In genomic region chr3:161137260-161137659, GRCh38 we compare ENCODE assay signal across 29 cellular contexts.
"Had no signal": no experiment of that assay in that cellular context is flagged by ENCODE, and none has a peak within 500 bp of the region (broad histone marks: within the 10 kb centered on the region; RNA-seq: fewer than 3 reads in every experiment).

No MANE protein-coding gene starts in this region.

- H2AFZ ChIP-seq: hepatocyte had no signal

- H3K36me3 ChIP-seq: heart right ventricle, left ventricle myocardium inferior, pancreas, prostate gland, suprapubic skin, thoracic aorta, tibial artery, upper lobe of right lung had no signal

- H3K9me3 Mint-ChIP-seq: mesothelial cell of epicardium; natural killer cell treated with Interleukin-12 subunit alpha and Interleukin-12 subunit beta and Interleukin-15 and Interleukin-18, amount 100 ng/mL, for 72 hours; stimulated activated naive CD8-positive, alpha-beta T cell treated with anti-CD3 and anti-CD28 coated beads, Interleukin-15, Interleukin-2, amounts not matched to agents 100 ng/mL and 50 ng/mL, for 24 hours had no signal

- H3K27me3 ChIP-seq: heart right ventricle, hepatocyte, pancreas, suprapubic skin, tibial artery, upper lobe of right lung had no signal

- DNase-seq: heart right ventricle; islet precursor cell; left ventricle myocardium inferior; mesendoderm; naive thymus-derived CD4-positive, alpha-beta T cell; nucleus accumbens; pancreas; posterior cingulate gyrus; retina; right cardiac atrium; stimulated activated CD4-positive, alpha-beta T cell treated with anti-CD3 and anti-CD28 coated beads, Interleukin-12 subunit alpha, Interleukin-12 subunit beta, amount 100 ng/mL, for 4 hours; stimulated activated CD4-positive, alpha-beta T cell treated with anti-CD3 and anti-CD28 coated beads, Interleukin-15, amount 100 ng/mL, for 24 hours; stimulated activated CD4-positive, alpha-beta T cell treated with anti-CD3 and anti-CD28 coated beads, Interleukin-2, amount 100 ng/mL, for 24 hours; stimulated activated CD4-positive, alpha-beta T cell treated with anti-CD3 and anti-CD28 coated beads, Interleukin-4, amount 100 ng/mL, for 1 hour; stimulated activated naive CD4-positive, alpha-beta T cell; tibial artery; trophoblast cell; upper lobe of right lung had no signal

- H3K4me1 ChIP-seq: pancreas, prostate gland, suprapubic skin, upper lobe of right lung had no signal

- H3K4me1 Mint-ChIP-seq: stimulated activated effector memory CD8-positive, alpha-beta T cell treated with anti-CD3 and anti-CD28 coated beads, Interleukin-12 subunit alpha, Interleukin-12 subunit beta, amount 100 ng/mL, for 72 hours had no signal

- H3K4me2 ChIP-seq: hepatocyte had no signal

- ATAC-seq: heart right ventricle; naive thymus-derived CD4-positive, alpha-beta T cell; natural killer cell treated with Interleukin-12 subunit alpha and Interleukin-12 subunit beta and Interleukin-15 and Interleukin-18, amount 100 ng/mL, for 72 hours; pancreas; right cardiac atrium; sciatic nerve; stimulated activated effector memory CD8-positive, alpha-beta T cell treated with anti-CD3 and anti-CD28 coated beads, Interleukin-12 subunit alpha, Interleukin-12 subunit beta, amount 100 ng/mL, for 72 hours; upper lobe of right lung had no signal

- H3K9me3 ChIP-seq: pancreas, prostate gland, suprapubic skin, thoracic aorta, tibial artery, upper lobe of right lung had no signal

- H3K36me3 Mint-ChIP-seq: naive thymus-derived CD4-positive, alpha-beta T cell; stimulated activated effector memory CD8-positive, alpha-beta T cell treated with anti-CD3 and anti-CD28 coated beads, Interleukin-12 subunit alpha, Interleukin-12 subunit beta, amount 100 ng/mL, for 72 hours had no signal

- H3K27ac Mint-ChIP-seq: mesothelial cell of epicardium; naive thymus-derived CD4-positive, alpha-beta T cell; natural killer cell treated with Interleukin-12 subunit alpha and Interleukin-12 subunit beta and Interleukin-15 and Interleukin-18, amount 100 ng/mL, for 72 hours; stimulated activated effector memory CD8-positive, alpha-beta T cell treated with anti-CD3 and anti-CD28 coated beads, Interleukin-12 subunit alpha, Interleukin-12 subunit beta, amount 100 ng/mL, for 72 hours; stimulated activated naive CD8-positive, alpha-beta T cell treated with anti-CD3 and anti-CD28 coated beads, Interleukin-15, Interleukin-2, amounts not matched to agents 100 ng/mL and 50 ng/mL, for 24 hours had no signal

- H3K27ac ChIP-seq: heart right ventricle, hepatocyte, left ventricle myocardium inferior, pancreas, prostate gland, skin epidermis, suprapubic skin, thoracic aorta, tibial artery, upper lobe of right lung had no signal

- H3K79me2 ChIP-seq: hepatocyte had no signal

- H3K4me3 ChIP-seq: heart right ventricle, hepatocyte, left ventricle myocardium inferior, lung, pancreas, prostate gland, skin epidermis, suprapubic skin, thoracic aorta, tibial artery, upper lobe of right lung had no signal

- H3K4me3 Mint-ChIP-seq: mesothelial cell of epicardium; naive thymus-derived CD4-positive, alpha-beta T cell; natural killer cell treated with Interleukin-12 subunit alpha and Interleukin-12 subunit beta and Interleukin-15 and Interleukin-18, amount 100 ng/mL, for 72 hours; stimulated activated effector memory CD8-positive, alpha-beta T cell treated with anti-CD3 and anti-CD28 coated beads, Interleukin-12 subunit alpha, Interleukin-12 subunit beta, amount 100 ng/mL, for 72 hours; stimulated activated naive CD8-positive, alpha-beta T cell treated with anti-CD3 and anti-CD28 coated beads, Interleukin-15, Interleukin-2, amounts not matched to agents 100 ng/mL and 50 ng/mL, for 24 hours had no signal
